ENCODE assay signal across 1 cellular context in genomic region chr12:10027311-10028099, GRCh38.
TF ChIP-seq lines count a peak whose summit lies in the region.

No MANE protein-coding gene starts in this region.

TF ChIP-seq in endothelial cell of umbilical vein, 7 proteins besides CTCF, POLR2A, EP300 and RAD21:
- TF ChIP-seq EZH2 (IDR thresholded peaks at IDR 0.05; ENCODE audit: borderline replicate concordance, low read depth, low read length, severe bottlenecking), result no peak
- TF ChIP-seq GATA2 (IDR thresholded peaks at IDR 0.05; ENCODE audit: insufficient read depth, insufficient read length, low read depth, low read length), result no peak
- no peak for TF ChIP-seq FOS (IDR thresholded peaks at IDR 0.05; ENCODE audit: borderline replicate concordance, insufficient read depth, low read length)
- TF ChIP-seq MYC (IDR thresholded peaks at IDR 0.05; ENCODE audit: low read depth, low read length), result no peak
- TF ChIP-seq JUN (IDR thresholded peaks at IDR 0.05; ENCODE audit: borderline replicate concordance, insufficient read depth, insufficient read length, low read depth), result no peak
- no peak for TF ChIP-seq POLR2AphosphoS5 (IDR thresholded peaks at IDR 0.05; ENCODE audit: insufficient read depth, low read depth, low read length)
TF ChIP-seq in endothelial cell of umbilical vein: peak in this region for 0.
